20 cellular contexts compared by ENCODE assay signal in genomic region chr16:30447512-30448226, GRCh38.
DNase-seq lines count a peak whose midpoint lies in the region.
"Had no signal": no experiment of that assay in that cellular context is flagged by ENCODE, and none has a peak within 500 bp of the region (broad histone marks: within the 10 kb centered on the region; RNA-seq: fewer than 3 reads in every experiment).

No MANE protein-coding gene starts in this region.

- peaks cover 54% of the 10 kb centered on the region for H3K4me1 Mint-ChIP-seq in activated naive CD4-positive, alpha-beta T cell treated with anti-CD3 and anti-CD28 coated beads, Interleukin-2, amount 50 U/mL, for 24 hours

- no peaks in the 10 kb centered on the region for H3K27me3 Mint-ChIP-seq in activated naive CD4-positive, alpha-beta T cell treated with anti-CD3 and anti-CD28 coated beads, Interleukin-2, amount 50 U/mL, for 24 hours
- H3K27me3 Mint-ChIP-seq: dendritic cell treated with granulocyte-macrophage colony-stimulating factor and Interleukin-4, amounts not matched to agents 40 ng/mL and 50 ng/mL, for 4 days; T-cell had no signal

- H3K36me3 Mint-ChIP-seq in activated naive CD4-positive, alpha-beta T cell treated with anti-CD3 and anti-CD28 coated beads, Interleukin-2, amount 50 U/mL, for 24 hours: peaks cover 13% of the 10 kb centered on the region

- no peak for DNase-seq in activated naive CD4-positive, alpha-beta T cell (lab: John Stamatoyannopoulos, UW)
- DNase-seq in left kidney (ENCODE audit: low read depth, low spot score) (peak; percentile 57), substantia nigra (lab: John Stamatoyannopoulos, UW) (no peak), NCI-H2107 (lab: John Stamatoyannopoulos, UW) (no peak), T1000 (lab: John Stamatoyannopoulos, UW) (no peak)
- DNase-seq: ACHN; activated naive CD4-positive, alpha-beta T cell treated with Interleukin-2 at 50 U/mL for 16 hours; CD8-positive, alpha-beta memory T cell; esophagus squamous epithelium; head of caudate nucleus; islet precursor cell; KG1; midbrain; NCI-H2171 treated with DMSO at 0.1 percent for 48 hours; spleen; stimulated activated naive CD4-positive, alpha-beta T cell; T-cell; upper lobe of right lung had no signal

- H3K9me3 Mint-ChIP-seq in activated naive CD4-positive, alpha-beta T cell treated with anti-CD3 and anti-CD28 coated beads, Interleukin-2, amount 50 U/mL, for 24 hours: no peaks in the 10 kb centered on the region
- H3K9me3 Mint-ChIP-seq: CD8-positive, alpha-beta memory T cell; dendritic cell treated with granulocyte-macrophage colony-stimulating factor and Interleukin-4, amounts not matched to agents 40 ng/mL and 50 ng/mL, for 4 days had no signal

- peak overlapping the region; percentile 70 for H3K27ac Mint-ChIP-seq in activated naive CD4-positive, alpha-beta T cell treated with anti-CD3 and anti-CD28 coated beads, Interleukin-2, amount 50 U/mL, for 24 hours

- H3K27ac ChIP-seq in substantia nigra (ENCODE audit: low read depth, low read length, poor library complexity, severe bottlenecking): no peak overlapping the region
- H3K27ac ChIP-seq: esophagus squamous epithelium, spleen, upper lobe of right lung had no signal

- peak overlapping the region; percentile 26 for H3K4me3 Mint-ChIP-seq in activated naive CD4-positive, alpha-beta T cell treated with anti-CD3 and anti-CD28 coated beads, Interleukin-2, amount 50 U/mL, for 24 hours
- H3K4me3 Mint-ChIP-seq: dendritic cell treated with granulocyte-macrophage colony-stimulating factor and Interleukin-4, amounts not matched to agents 40 ng/mL and 50 ng/mL, for 4 days had no signal
